Comparison of ENCODE assay signal across 19 cellular contexts in genomic region chr10:3665316-3665908, GRCh38.
"Had no signal": no experiment of that assay in that cellular context is flagged by ENCODE, and none has a peak within 500 bp of the region (broad histone marks: within the 10 kb centered on the region; RNA-seq: fewer than 3 reads in every experiment).

No MANE protein-coding gene starts in this region.

- H3K9me3 ChIP-seq: esophagus squamous epithelium, right atrium auricular region, sigmoid colon, thoracic aorta, transverse colon had no signal

- H3K4me2 ChIP-seq: hepatocyte had no signal

- H3K4me3 ChIP-seq: esophagus squamous epithelium, hepatocyte, right atrium auricular region, sigmoid colon, skin epidermis, stomach, thoracic aorta, transverse colon had no signal

- H3K4me1 ChIP-seq: right atrium auricular region, sigmoid colon, transverse colon had no signal

- DNase-seq: cortex of kidney; effector memory CD8-positive, alpha-beta T cell; esophagus squamous epithelium; foreskin fibroblast; left colon; naive thymus-derived CD4-positive, alpha-beta T cell; nephron progenitor cell; sigmoid colon; stimulated activated CD4-positive, alpha-beta T cell treated with anti-CD3 and anti-CD28 coated beads, Interleukin-2, amount 100 ng/mL, for 24 hours; stimulated activated CD4-positive, alpha-beta T cell treated with anti-CD3 and anti-CD28 coated beads, Interleukin-4, amount 100 ng/mL, for 4 hours; stimulated activated naive B cell treated with anti-CD40 and anti-IgM and Interleukin-4, amounts not matched to agents 10 μg/mL and 1 μg/mL and 100 μg/mL, for 72 hours; stomach; substantia nigra; transverse colon had no signal

- H3K27ac Mint-ChIP-seq: effector memory CD8-positive, alpha-beta T cell; naive thymus-derived CD4-positive, alpha-beta T cell; nephron progenitor cell; stimulated activated naive B cell treated with anti-CD40 and anti-IgM and Interleukin-4, amounts not matched to agents 10 μg/mL and 1 μg/mL and 100 μg/mL, for 72 hours had no signal

- H3K36me3 Mint-ChIP-seq: stimulated activated naive B cell treated with anti-CD40 and anti-IgM and Interleukin-4, amounts not matched to agents 10 μg/mL and 1 μg/mL and 100 μg/mL, for 72 hours had no signal

- H3K27me3 Mint-ChIP-seq: effector memory CD8-positive, alpha-beta T cell had no signal

- H3K27me3 ChIP-seq: esophagus squamous epithelium, hepatocyte, right atrium auricular region, sigmoid colon, stomach, transverse colon had no signal

- H2AFZ ChIP-seq: hepatocyte had no signal

- H3K9me3 Mint-ChIP-seq: effector memory CD8-positive, alpha-beta T cell had no signal

- H3K27ac ChIP-seq: epithelial cell of prostate, esophagus squamous epithelium, hepatocyte, right atrium auricular region, sigmoid colon, stomach, thoracic aorta, transverse colon had no signal

- ATAC-seq: effector memory CD8-positive, alpha-beta T cell; left colon; naive thymus-derived CD4-positive, alpha-beta T cell; stimulated activated naive B cell treated with anti-CD40 and anti-IgM and Interleukin-4, amounts not matched to agents 10 μg/mL and 1 μg/mL and 100 μg/mL, for 72 hours had no signal

- H3K4me3 Mint-ChIP-seq: effector memory CD8-positive, alpha-beta T cell; nephron progenitor cell; stimulated activated naive B cell treated with anti-CD40 and anti-IgM and Interleukin-4, amounts not matched to agents 10 μg/mL and 1 μg/mL and 100 μg/mL, for 72 hours had no signal

- H3K79me2 ChIP-seq: hepatocyte had no signal

- H3K36me3 ChIP-seq: esophagus squamous epithelium, right atrium auricular region, sigmoid colon, stomach, thoracic aorta, transverse colon had no signal
